Comparison of ENCODE assay signal across 13 cellular contexts in genomic region chr22:36321797-36322601, GRCh38.
DNase-seq lines count a peak whose midpoint lies in the region; ATAC-seq and TF ChIP-seq lines count a peak whose summit lies in the region.
"Had no signal": no experiment of that assay in that cellular context is flagged by ENCODE, and none has a peak within 500 bp of the region (broad histone marks: within the 10 kb centered on the region; RNA-seq: fewer than 3 reads in every experiment).

No MANE protein-coding gene starts in this region.

- TF ChIP-seq POLR2A in upper lobe of left lung (IDR thresholded peaks at IDR 0.05), result no peak

- ATAC-seq in activated naive CD4-positive, alpha-beta T cell treated with anti-CD3 and anti-CD28 coated beads, Interleukin-2, amount 50 U/mL, for 72 hours, result peak in 1 of 2 donors; percentile 5
- ATAC-seq in upper lobe of left lung (ENCODE audit: low FRiP score in 2 of 2) (no peak), GM18868 (IDR thresholded peaks at IDR 0.05; ENCODE audit: unreplicated experiment) (no peak)

- intact Hi-C loops in activated naive CD4-positive, alpha-beta T cell treated with anti-CD3 and anti-CD28 coated beads for 36 hours (cut with micrococcal nuclease), result no loop called here

- no peak for DNase-seq in activated naive CD4-positive, alpha-beta T cell treated with anti-CD3 and anti-CD28 coated beads, Interleukin-2, amount 50 U/mL, for 72 hours (ENCODE audit: low spot score in 2 of 2)
- DNase-seq in activated naive CD4-positive, alpha-beta T cell treated with anti-CD3 and anti-CD28 coated beads for 36 hours, result no peak
- no peak for DNase-seq in coronary artery (ENCODE audit: low spot score)
- peak in 1 of 2 donors; percentile 86 for DNase-seq in upper lobe of left lung
- DNase-seq in NCI-H2107 (lab: John Stamatoyannopoulos, UW), result no peak
- no peak for DNase-seq in DMS 273 (lab: John Stamatoyannopoulos, UW; ENCODE audit: unreplicated experiment)
- DNase-seq: activated CD4-positive, alpha-beta T cell treated with anti-CD3 and anti-CD28 coated beads for 48 hours; amniotic stem cell; naive B cell; NCI-H526 had no signal

- H3K27ac ChIP-seq in coronary artery (peak overlapping the region; percentile 98 to 99), upper lobe of left lung (peak overlapping the region; percentile 88 to 93 (median 90))
- H3K27ac ChIP-seq: SK-N-MC had no signal

- H3K9me3 Mint-ChIP-seq in activated naive CD4-positive, alpha-beta T cell treated with anti-CD3 and anti-CD28 coated beads, Interleukin-2, amount 50 U/mL, for 72 hours, result no peaks in the 10 kb centered on the region
- H3K9me3 Mint-ChIP-seq in activated naive CD4-positive, alpha-beta T cell treated with anti-CD3 and anti-CD28 coated beads for 36 hours, result no peaks in the 10 kb centered on the region
- no peaks in the 10 kb centered on the region for H3K9me3 Mint-ChIP-seq in nephron
- H3K9me3 Mint-ChIP-seq: naive B cell had no signal

- TF ChIP-seq EP300 in upper lobe of left lung (IDR thresholded peaks at IDR 0.05), result no peak

- H3K4me1 ChIP-seq in upper lobe of left lung, result peaks cover 45 to 66% (median 61%) of the 10 kb centered on the region in 4 donors

- no peak for TF ChIP-seq CTCF in coronary artery (IDR thresholded peaks at IDR 0.05)
- no peak for TF ChIP-seq CTCF in nephron (IDR thresholded peaks at IDR 0.05; ENCODE audit: unreplicated experiment in 3 of 3)
- TF ChIP-seq CTCF in upper lobe of left lung (IDR thresholded peaks at IDR 0.05), result no peak

- no peak overlapping the region for H3K4me3 Mint-ChIP-seq in activated naive CD4-positive, alpha-beta T cell treated with anti-CD3 and anti-CD28 coated beads for 36 hours
- no peak overlapping the region for H3K4me3 Mint-ChIP-seq in nephron
- H3K4me3 Mint-ChIP-seq: naive B cell had no signal

- peaks cover 65 to 97% (median 87%) of the 10 kb centered on the region in 4 donors for H3K36me3 ChIP-seq in upper lobe of left lung

- H3K27me3 ChIP-seq in upper lobe of left lung, result no peaks in the 10 kb centered on the region

- no peaks in the 10 kb centered on the region for H3K9me3 ChIP-seq in upper lobe of left lung

- peak overlapping the region; percentile 74 to 84 for H3K27ac Mint-ChIP-seq in activated naive CD4-positive, alpha-beta T cell treated with anti-CD3 and anti-CD28 coated beads, Interleukin-2, amount 50 U/mL, for 72 hours
- no peak overlapping the region for H3K27ac Mint-ChIP-seq in activated naive CD4-positive, alpha-beta T cell treated with anti-CD3 and anti-CD28 coated beads for 36 hours
- H3K27ac Mint-ChIP-seq in nephron, result peak overlapping the region in 2 of 3 experiments; percentile 19 to 46

- H3K4me1 Mint-ChIP-seq in activated naive CD4-positive, alpha-beta T cell treated with anti-CD3 and anti-CD28 coated beads for 36 hours (ENCODE audit: low read depth), result peaks cover 4% of the 10 kb centered on the region
- peaks cover 20% of the 10 kb centered on the region for H3K4me1 Mint-ChIP-seq in nephron

- peaks cover 42 to 51% of the 10 kb centered on the region in 2 donors for H3K36me3 Mint-ChIP-seq in activated naive CD4-positive, alpha-beta T cell treated with anti-CD3 and anti-CD28 coated beads, Interleukin-2, amount 50 U/mL, for 72 hours
- peaks cover 66% of the 10 kb centered on the region for H3K36me3 Mint-ChIP-seq in activated naive CD4-positive, alpha-beta T cell treated with anti-CD3 and anti-CD28 coated beads for 36 hours (ENCODE audit: low read depth)
- H3K36me3 Mint-ChIP-seq in nephron (ENCODE audit: low read depth), result peaks cover 59% of the 10 kb centered on the region

- CTCF ChIA-PET in activated naive CD4-positive, alpha-beta T cell treated with anti-CD3 and anti-CD28 coated beads for 36 hours (lab: Charles Lee), result interaction anchor here (1.1 to 1.3 kb wide), 2 partner anchors 34 to 148 kb away, joined by 3 read pairs; no protein-coding TSS in a partner anchor

- WGBS in upper lobe of left lung, 2 donors, result 91% methylated on average over 9 to 37 of the region's 37 CpGs

- no peaks in the 10 kb centered on the region for H3K27me3 Mint-ChIP-seq in activated naive CD4-positive, alpha-beta T cell treated with anti-CD3 and anti-CD28 coated beads for 36 hours (ENCODE audit: low read depth)
- no peaks in the 10 kb centered on the region for H3K27me3 Mint-ChIP-seq in nephron (ENCODE audit: low read depth)
- H3K27me3 Mint-ChIP-seq: naive B cell had no signal

- H3K4me3 ChIP-seq in coronary artery, result no peak overlapping the region
- H3K4me3 ChIP-seq in upper lobe of left lung, result no peak overlapping the region
- H3K4me3 ChIP-seq: SK-N-MC had no signal
